1 cellular context compared by ENCODE assay signal in genomic region chr3:128996741-128997140, GRCh38.
TF ChIP-seq lines count a peak whose summit lies in the region.

No MANE protein-coding gene starts in this region.

TF ChIP-seq in SK-N-SH treated with all-trans-retinoic acid at 6 μM for 48 hours, 23 proteins besides CTCF, POLR2A, EP300 and RAD21 (continued from another document):
- TF ChIP-seq GLIS3 (CRISPR knock-in tag; IDR thresholded peaks at IDR 0.05) (no peak), ZFP30 (CRISPR knock-in tag; IDR thresholded peaks at IDR 0.05) (no peak), ZNF70 (CRISPR knock-in tag; IDR thresholded peaks at IDR 0.05) (no peak), TCF4 (CRISPR knock-in tag; IDR thresholded peaks at IDR 0.05; ENCODE audit: borderline replicate concordance) (no peak), BACH2 (CRISPR knock-in tag; IDR thresholded peaks at IDR 0.05; ENCODE audit: borderline replicate concordance) (no peak), ARNTL (CRISPR knock-in tag; IDR thresholded peaks at IDR 0.05; ENCODE audit: borderline replicate concordance, low read depth) (no peak)
- TF ChIP-seq, protein P1, sequence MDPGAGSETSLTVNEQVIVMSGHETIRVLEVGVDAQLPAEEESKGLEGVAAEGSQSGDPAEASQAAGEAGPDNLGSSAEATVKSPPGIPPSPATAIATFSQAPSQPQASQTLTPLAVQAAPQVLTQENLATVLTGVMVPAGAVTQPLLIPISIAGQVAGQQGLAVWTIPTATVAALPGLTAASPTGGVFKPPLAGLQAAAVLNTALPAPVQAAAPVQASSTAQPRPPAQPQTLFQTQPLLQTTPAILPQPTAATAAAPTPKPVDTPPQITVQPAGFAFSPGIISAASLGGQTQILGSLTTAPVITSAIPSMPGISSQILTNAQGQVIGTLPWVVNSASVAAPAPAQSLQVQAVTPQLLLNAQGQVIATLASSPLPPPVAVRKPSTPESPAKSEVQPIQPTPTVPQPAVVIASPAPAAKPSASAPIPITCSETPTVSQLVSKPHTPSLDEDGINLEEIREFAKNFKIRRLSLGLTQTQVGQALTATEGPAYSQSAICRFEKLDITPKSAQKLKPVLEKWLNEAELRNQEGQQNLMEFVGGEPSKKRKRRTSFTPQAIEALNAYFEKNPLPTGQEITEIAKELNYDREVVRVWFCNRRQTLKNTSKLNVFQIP (CRISPR knock-in tag; IDR thresholded peaks at IDR 0.05; ENCODE audit: borderline replicate concordance, low read depth), result no peak
